Comparison of ENCODE assay signal across 8 cellular contexts in the genomic region with DNA sequence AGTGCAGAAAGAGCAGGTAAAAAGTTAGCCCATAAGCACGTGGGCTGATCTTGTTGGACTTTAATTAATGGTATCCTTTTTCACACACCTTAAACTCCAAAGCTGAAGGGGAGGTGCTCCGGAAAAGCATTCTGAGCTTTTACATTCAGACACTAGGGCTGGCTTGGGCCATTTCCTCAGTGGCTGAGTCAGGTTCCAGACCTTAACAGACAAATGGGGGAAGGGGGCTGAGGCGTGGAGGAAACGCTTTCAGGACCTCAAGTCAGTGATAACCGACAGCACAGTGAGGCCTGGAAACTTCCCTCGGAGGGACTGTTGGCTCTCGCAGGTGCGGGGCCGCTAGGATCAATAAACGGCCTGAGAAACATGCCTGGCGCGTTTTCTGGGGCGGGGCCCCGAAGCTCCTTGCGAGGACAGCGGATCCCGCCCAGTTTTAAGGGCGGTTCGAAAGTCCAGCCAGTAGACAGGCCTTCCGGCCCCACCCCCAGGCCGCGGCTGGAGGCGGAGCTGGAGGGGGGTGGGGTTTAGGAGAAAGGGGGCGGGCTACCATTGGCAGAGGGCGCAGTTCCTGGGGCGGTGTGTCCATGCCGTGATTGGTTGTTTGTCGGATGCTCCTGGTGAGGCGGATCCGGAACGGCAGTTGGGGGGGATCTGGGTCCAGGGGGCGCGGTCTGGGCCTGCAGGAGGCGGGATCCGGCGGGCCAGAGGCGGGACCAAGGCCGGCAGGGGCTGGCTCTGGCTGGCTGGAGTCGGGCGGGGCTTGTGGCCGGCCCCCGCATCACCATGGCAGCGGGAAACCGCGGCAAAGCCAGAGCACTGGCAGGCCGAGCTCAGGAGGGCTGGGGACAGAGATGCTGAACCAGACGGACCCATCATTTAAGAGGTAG. TPM values are rescaled to one million over a fixed set of nuclear protein-coding genes. Genes with fewer than 3 reads are reported as not detected.
DNase-seq lines count a peak whose midpoint lies in the region; ATAC-seq and TF ChIP-seq lines count a peak whose summit lies in the region.

No MANE protein-coding gene starts in this region.

- H3K27ac Mint-ChIP-seq in progenitor cell of endocrine pancreas: peak overlapping the region; percentile 98

- H3K9me3 ChIP-seq in left ventricle myocardium inferior (replicated peaks): no peaks in the 10 kb centered on the region

- peaks cover 5% of the 10 kb centered on the region for H3K36me3 Mint-ChIP-seq in progenitor cell of endocrine pancreas (ENCODE audit: insufficient read depth)

- peak overlapping the region; percentile 95 for H3K27ac ChIP-seq in left ventricle myocardium inferior (replicated peaks)

- no peaks in the 10 kb centered on the region for H3K9me3 Mint-ChIP-seq in progenitor cell of endocrine pancreas (ENCODE audit: low read depth)

- no peaks in the 10 kb centered on the region for H3K36me3 ChIP-seq in left ventricle myocardium inferior

- TF ChIP-seq POLR2A in GM15510 (IDR thresholded peaks at IDR 0.05; ENCODE audit: borderline replicate concordance, extremely low read depth, insufficient read length): peak; percentile 83

- DNase-seq in NCI-H146 treated with DMSO at 0.1 percent for 48 hours (lab: John Stamatoyannopoulos, UW; ENCODE audit: unreplicated experiment) (peak; percentile 91), T-helper 1 cell (peak; percentile 86 to 96 (median 88)), amygdala (lab: John Stamatoyannopoulos, UW) (peak; percentile 65 to 100 (median 98)), left ventricle myocardium inferior (peak; percentile 97), progenitor cell of endocrine pancreas (ENCODE audit: low spot score, unreplicated experiment) (peak; percentile 97), ureter (ENCODE audit: low spot score) (peak; percentile 97)

- H3K4me1 ChIP-seq in left ventricle myocardium inferior: peaks cover 58% of the 10 kb centered on the region

- peak overlapping the region; percentile 64 for H3K4me3 ChIP-seq in left ventricle myocardium inferior

- H3K27me3 ChIP-seq in left ventricle myocardium inferior (ENCODE audit: low read depth): no peaks in the 10 kb centered on the region

- H3K4me1 Mint-ChIP-seq in progenitor cell of endocrine pancreas (ENCODE audit: low read depth): peaks cover 39% of the 10 kb centered on the region

- peak; percentile 9 for TF ChIP-seq CTCF in left ventricle myocardium inferior (IDR thresholded peaks at IDR 0.05; ENCODE audit: borderline replicate concordance)
- TF ChIP-seq CTCF in progenitor cell of endocrine pancreas (IDR thresholded peaks at IDR 0.05; ENCODE audit: unreplicated experiment): no peak

- H3K4me3 Mint-ChIP-seq in progenitor cell of endocrine pancreas (ENCODE audit: low read depth): peak overlapping the region; percentile 72

- intact Hi-C loops in left ventricle myocardium inferior (cut with micrococcal nuclease): no loop called here

- peak; percentile 90 for ATAC-seq in HG02884 (IDR thresholded peaks at IDR 0.05; ENCODE audit: unreplicated experiment)

- H3K27me3 Mint-ChIP-seq in progenitor cell of endocrine pancreas: no peaks in the 10 kb centered on the region

RNA-seq across cellular contexts. Expression of a gene that starts 8.0 kb away (rescaled TPM):
- total RNA-seq in left ventricle myocardium inferior: 1.2 TPM
- total RNA-seq in progenitor cell of endocrine pancreas: 16.2 and 19.4 TPM in 2 replicates
- 8.5 TPM for total RNA-seq in ureter

RNA-seq across cellular contexts. Expression of a gene that starts 10.4 kb away (rescaled TPM):
- total RNA-seq in left ventricle myocardium inferior (20.2 TPM), progenitor cell of endocrine pancreas (23.5 and 25.0 TPM in 2 replicates), ureter (24.7 TPM)

RNA-seq across cellular contexts. Expression of a gene that starts 14.2 kb away (rescaled TPM):
- total RNA-seq in left ventricle myocardium inferior: 36.5 TPM
- total RNA-seq in progenitor cell of endocrine pancreas: not detected in 2 replicates
- 0.83 TPM for total RNA-seq in ureter

RNA-seq across cellular contexts. Expression of a gene that starts 15.2 kb away (rescaled TPM):
- 6,704 TPM for total RNA-seq in left ventricle myocardium inferior
- total RNA-seq in progenitor cell of endocrine pancreas: 1.2 TPM in 1 of 2 replicates, not detected in the other
- 106 TPM for total RNA-seq in ureter

RNA-seq across cellular contexts. Expression of a gene that starts 47.4 kb away (rescaled TPM):
- total RNA-seq in left ventricle myocardium inferior (26.0 TPM), progenitor cell of endocrine pancreas (25.7 and 28.4 TPM in 2 replicates), ureter (50.9 TPM)

Comparison
In these comparisons a context has a peak if more than half of its experiments do, and no peak if none do; other contexts are left out.
1. Peak in every context shown above with its lines: DNase-seq, ATAC-seq, H3K4me3 ChIP-seq and H3K27ac ChIP-seq.
2. RNA of a gene that starts 14.2 kb away (total RNA-seq): 36.5 TPM in left ventricle myocardium inferior (single experiment); 0.83 TPM in ureter (single experiment) and not detected in progenitor cell of endocrine pancreas; every median in the first group is over 10 times any median in the second.